ENCODE assay signal across 15 cellular contexts in the genomic region with DNA sequence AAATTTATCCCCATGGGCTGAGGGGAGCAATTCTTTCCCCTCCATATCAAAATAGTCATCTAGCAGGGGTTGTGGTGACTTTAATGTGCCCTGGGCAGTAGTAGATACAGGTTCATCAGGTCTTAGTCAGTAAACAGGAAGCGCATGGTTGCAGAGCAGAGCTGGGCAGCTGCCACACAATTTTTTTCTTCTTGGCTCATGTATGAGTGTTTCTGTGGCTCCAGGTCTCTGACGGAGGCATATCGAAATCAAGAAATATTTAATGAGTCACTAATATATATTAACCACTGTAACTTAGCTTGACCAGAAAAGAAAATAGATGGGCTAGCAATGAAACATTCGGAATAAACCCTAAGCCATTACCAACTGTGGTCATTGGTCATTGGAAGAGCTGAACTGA.
DNase-seq lines count a peak whose midpoint lies in the region; ATAC-seq, FAIRE-seq and TF ChIP-seq lines count a peak whose summit lies in the region.
"Had no signal": no experiment of that assay in that cellular context is flagged by ENCODE, and none has a peak within 500 bp of the region (broad histone marks: within the 10 kb centered on the region; RNA-seq: fewer than 3 reads in every experiment).

No MANE protein-coding gene starts in this region.

- H3K27me3 Mint-ChIP-seq in astrocyte (ENCODE audit: low read depth, unreplicated experiment) (no peaks in the 10 kb centered on the region), neural progenitor cell (ENCODE audit: insufficient read depth, low read depth) (peaks cover 6% of the 10 kb centered on the region)
- H3K27me3 Mint-ChIP-seq in activated CD8-positive, alpha-beta memory T cell treated with anti-CD3 and anti-CD28 coated beads, Interleukin-2, amount 10 ng/mL, durations not matched to agents 7 days and 5 days, result no peaks in the 10 kb centered on the region

- no peaks in the 10 kb centered on the region for H3F3A ChIP-seq in neural progenitor cell (ENCODE audit: low read depth)

- H3K4me3 Mint-ChIP-seq in astrocyte (ENCODE audit: unreplicated experiment), result no peak overlapping the region
- no peak overlapping the region for H3K4me3 Mint-ChIP-seq in activated CD8-positive, alpha-beta memory T cell treated with anti-CD3 and anti-CD28 coated beads, Interleukin-2, amount 10 ng/mL, durations not matched to agents 7 days and 5 days
- H3K4me3 Mint-ChIP-seq in neural progenitor cell, result no peak overlapping the region
- H3K4me3 Mint-ChIP-seq: WTC11 had no signal

- H3K79me2 ChIP-seq in astrocyte (ENCODE audit: insufficient read depth, low read length) (no peaks in the 10 kb centered on the region), neural progenitor cell (ENCODE audit: low read depth) (no peaks in the 10 kb centered on the region)

- peaks cover 25% of the 10 kb centered on the region for H3K4me1 Mint-ChIP-seq in astrocyte (ENCODE audit: low read depth, unreplicated experiment)
- H3K4me1 Mint-ChIP-seq in activated CD8-positive, alpha-beta memory T cell treated with anti-CD3 and anti-CD28 coated beads, Interleukin-2, amount 10 ng/mL, durations not matched to agents 7 days and 5 days, result peaks cover 14% of the 10 kb centered on the region
- peaks cover 11% of the 10 kb centered on the region for H3K4me1 Mint-ChIP-seq in neural progenitor cell

- H3K36me3 Mint-ChIP-seq in astrocyte (ENCODE audit: low read depth, unreplicated experiment), result no peaks in the 10 kb centered on the region
- H3K36me3 Mint-ChIP-seq in activated CD8-positive, alpha-beta memory T cell treated with anti-CD3 and anti-CD28 coated beads, Interleukin-2, amount 10 ng/mL, durations not matched to agents 7 days and 5 days, result no peaks in the 10 kb centered on the region
- H3K36me3 Mint-ChIP-seq in neural progenitor cell, result no peaks in the 10 kb centered on the region
- H3K36me3 Mint-ChIP-seq: WTC11 had no signal

- no peak overlapping the region for H3K27ac ChIP-seq in astrocyte (ENCODE audit: low read depth, low read length)
- H3K27ac ChIP-seq in neural progenitor cell, result no peak overlapping the region
- H3K27ac ChIP-seq: SJSA1 had no signal

- H2AFZ ChIP-seq in astrocyte (ENCODE audit: low read depth, low read length), result no peak overlapping the region
- H2AFZ ChIP-seq in neural progenitor cell (replicated peaks), result no peak overlapping the region

- CTCF ChIA-PET in activated CD8-positive, alpha-beta memory T cell treated with anti-CD3 and anti-CD28 coated beads, Interleukin-2, amount 10 ng/mL, durations not matched to agents 7 days and 5 days (lab: Charles Lee), result interaction anchor here (1.3 to 2.4 kb wide), 3 partner anchors 10 to 196 kb away, joined by 4 to 8 read pairs (median 4); no protein-coding TSS in a partner anchor

- H4K20me1 ChIP-seq in astrocyte (ENCODE audit: insufficient read depth, low read length), result no peaks in the 10 kb centered on the region
- no peaks in the 10 kb centered on the region for H4K20me1 ChIP-seq in neural progenitor cell (ENCODE audit: low read depth)

- H3K27ac Mint-ChIP-seq in astrocyte (ENCODE audit: unreplicated experiment) (no peak overlapping the region), neural progenitor cell (no peak overlapping the region)
- no peak overlapping the region for H3K27ac Mint-ChIP-seq in activated CD8-positive, alpha-beta memory T cell treated with anti-CD3 and anti-CD28 coated beads, Interleukin-2, amount 10 ng/mL, durations not matched to agents 7 days and 5 days
- H3K27ac Mint-ChIP-seq: activated T-helper 2 cell treated with anti-CD3 and anti-CD28 coated beads, Interferon-gamma antibody, Interleukin-2, Interleukin-4, amounts not matched to agents 10 μg/mL and 5 μg/mL and 100 μg/mL, durations not matched to agents 14 hours and 24 hours and 36 hours; WTC11 had no signal

- TF ChIP-seq CTCF in astrocyte (IDR thresholded peaks at IDR 0.05; ENCODE audit: insufficient read depth, low read depth, low read length) (no peak), neural progenitor cell (IDR thresholded peaks at IDR 0.05) (no peak)

- ATAC-seq in activated CD8-positive, alpha-beta memory T cell treated with anti-CD3 and anti-CD28 coated beads, Interleukin-2, amount 10 ng/mL, durations not matched to agents 7 days and 5 days, result no peak
- ATAC-seq: WTC11 had no signal

- peaks cover 31% of the 10 kb centered on the region for H3K4me1 ChIP-seq in astrocyte (ENCODE audit: insufficient read depth, low read length)
- H3K4me1 ChIP-seq in neural progenitor cell, result no peaks in the 10 kb centered on the region

- peaks cover 1% of the 10 kb centered on the region for H3K9me3 Mint-ChIP-seq in astrocyte (ENCODE audit: unreplicated experiment)
- H3K9me3 Mint-ChIP-seq in activated CD8-positive, alpha-beta memory T cell treated with anti-CD3 and anti-CD28 coated beads, Interleukin-2, amount 10 ng/mL, durations not matched to agents 7 days and 5 days (ENCODE audit: low read depth), result no peaks in the 10 kb centered on the region
- H3K9me3 Mint-ChIP-seq in neural progenitor cell, result no peaks in the 10 kb centered on the region
- H3K9me3 Mint-ChIP-seq: activated T-helper 2 cell treated with anti-CD3 and anti-CD28 coated beads, Interferon-gamma antibody, Interleukin-2, Interleukin-4, amounts not matched to agents 10 μg/mL and 5 μg/mL and 100 μg/mL, durations not matched to agents 14 hours and 24 hours and 36 hours had no signal

- DNase-seq in NCI-H510A treated with DMSO at 0.1 percent for 48 hours (lab: John Stamatoyannopoulos, UW), result peak; percentile 7
- DNase-seq in NCI-H510A (lab: John Stamatoyannopoulos, UW), result no peak
- peak; percentile 92 for DNase-seq in astrocyte (ENCODE audit: low read depth)
- DNase-seq in glomerular visceral epithelial cell (ENCODE audit: extremely low spot score), result peak; percentile 85
- peak; percentile 64 for DNase-seq in ureter (ENCODE audit: low spot score)
- DNase-seq in activated CD8-positive, alpha-beta memory T cell treated with anti-CD3 and anti-CD28 coated beads, Interleukin-2, amount 10 ng/mL, durations not matched to agents 7 days and 5 days, result no peak
- DNase-seq in neural progenitor cell (ENCODE audit: low spot score), result no peak
- no peak for DNase-seq in NCI-H526 treated with DMSO at 0.1 percent for 48 hours (lab: John Stamatoyannopoulos, UW)
- DNase-seq: 8988T, cerebellar nuclear complex, DND-41, NCI-H345 had no signal

- no peak overlapping the region for H3K4me3 ChIP-seq in astrocyte (ENCODE audit: insufficient read depth, low read depth, low read length)
- H3K4me3 ChIP-seq in neural progenitor cell, result no peak overlapping the region
- H3K4me3 ChIP-seq: SJSA1 had no signal

- H3K9ac ChIP-seq in astrocyte (ENCODE audit: low read length) (no peak overlapping the region), neural progenitor cell (no peak overlapping the region)

- no peaks in the 10 kb centered on the region for H3K9me3 ChIP-seq in astrocyte (ENCODE audit: insufficient read depth, low read depth, low read length)
- no peaks in the 10 kb centered on the region for H3K9me3 ChIP-seq in neural progenitor cell (ENCODE audit: low read depth)
- H3K9me3 ChIP-seq: SJSA1 had no signal

- H3K27me3 ChIP-seq in astrocyte (ENCODE audit: insufficient read depth, low read length), result no peaks in the 10 kb centered on the region
- no peaks in the 10 kb centered on the region for H3K27me3 ChIP-seq in neural progenitor cell
- H3K27me3 ChIP-seq: SJSA1 had no signal

- H3K36me3 ChIP-seq in astrocyte (ENCODE audit: insufficient read depth, low read length), result no peaks in the 10 kb centered on the region
- no peaks in the 10 kb centered on the region for H3K36me3 ChIP-seq in neural progenitor cell
- H3K36me3 ChIP-seq: SJSA1 had no signal

- H3K4me2 ChIP-seq in astrocyte (ENCODE audit: low read length), result no peak overlapping the region
- H3K4me2 ChIP-seq in neural progenitor cell, result no peak overlapping the region

- peak; percentile 76 for FAIRE-seq in astrocyte (lab: Jason Lieb, UNC)

Comparison
In these comparisons a context has a peak if more than half of its experiments do, and no peak if none do; other contexts are left out.
1. DNase-seq: peak in NCI-H510A treated with DMSO at 0.1 percent for 48 hours (single experiment), astrocyte (single experiment), glomerular visceral epithelial cell (single experiment) and ureter (single experiment); none in NCI-H510A (single experiment), activated CD8-positive, alpha-beta memory T cell treated with anti-CD3 and anti-CD28 coated beads, Interleukin-2, amount 10 ng/mL, durations not matched to agents 7 days and 5 days (single experiment), neural progenitor cell (single experiment) and NCI-H526 treated with DMSO at 0.1 percent for 48 hours (single experiment).